18 cellular contexts compared by ENCODE assay signal in genomic region chr3:105364113-105364512, GRCh38. TPM values are rescaled to one million over a fixed set of nuclear protein-coding genes. Genes with fewer than 3 reads are reported as not detected.
DNase-seq lines count a peak whose midpoint lies in the region; ATAC-seq and TF ChIP-seq lines count a peak whose summit lies in the region.
"Had no signal": no experiment of that assay in that cellular context is flagged by ENCODE, and none has a peak within 500 bp of the region (broad histone marks: within the 10 kb centered on the region; RNA-seq: fewer than 3 reads in every experiment).

No MANE protein-coding gene starts in this region.

- BruUV-seq in IMR-90 (replicated peaks; lab: Mats Ljungman, UMichigan), result no TSS peak

- H4K8ac ChIP-seq in IMR-90 (ENCODE audit: low read depth in 2 of 2, low read length in 2 of 2), result peak overlapping the region in 1 of 2 experiments; percentile 72; a peak in 2 of 4 replicates

- no peaks in the 10 kb centered on the region for H3K36me3 ChIP-seq in IMR-90 (ENCODE audit: control insufficient read depth, insufficient read depth, low read length)
- H3K36me3 ChIP-seq in adipocyte (ENCODE audit: control insufficient read depth, insufficient read depth, low read length, severe bottlenecking), result no peaks in the 10 kb centered on the region
- H3K36me3 ChIP-seq in smooth muscle cell (ENCODE audit: low read depth), result no peaks in the 10 kb centered on the region
- H3K36me3 ChIP-seq: gastroesophageal sphincter had no signal

- no peak overlapping the region for H2AK5ac ChIP-seq in IMR-90 (ENCODE audit: low read depth, low read length)

- peak overlapping the region; percentile 51 for H3K4me2 ChIP-seq in IMR-90 (ENCODE audit: low read depth, low read length)
- H3K4me2 ChIP-seq in smooth muscle cell, result peak overlapping the region; percentile 92

- no peak overlapping the region for H4K5ac ChIP-seq in IMR-90 (ENCODE audit: low read depth, low read length)

- H2BK20ac ChIP-seq in IMR-90 (ENCODE audit: low read depth, low read length), result peak overlapping the region; percentile 83; the same call in 1 of the 2 replicates

- H3K18ac ChIP-seq in IMR-90 (ENCODE audit: low read depth, low read length), result no peak overlapping the region; the same call in 1 of the 2 replicates

- intact Hi-C loops in IMR-90 (cut with micrococcal nuclease), result loop anchor here (10.0 kb wide), 4 partner anchors 199 to 599 kb away; no protein-coding TSS in a partner anchor

- no peak overlapping the region for H2BK15ac ChIP-seq in IMR-90 (ENCODE audit: low read depth, low read length)

- no peak overlapping the region for H3K14ac ChIP-seq in IMR-90 (replicated peaks; ENCODE audit: low read depth, low read length)

- in situ Hi-C loops in IMR-90 (cut with MboI; ENCODE audit: low sequenced_read_pairs), result loop anchor here (10.0 to 25.0 kb wide), 3 partner anchors 452 to 1089 kb away; no protein-coding TSS in a partner anchor

- H2BK5ac ChIP-seq in IMR-90 (ENCODE audit: low read depth, low read length, poor library complexity, severe bottlenecking), result peak overlapping the region; percentile 93

- DNase-seq in IMR-90, result peak; percentile 84
- peak; percentile 67 for DNase-seq in adipocyte (ENCODE audit: low read depth)
- DNase-seq in fibroblast of pulmonary artery (ENCODE audit: low read depth), result peak; percentile 56
- no peak for DNase-seq in smooth muscle cell (lab: John Stamatoyannopoulos, UW; ENCODE audit: unreplicated experiment)
- no peak for DNase-seq in SKM-1 (lab: John Stamatoyannopoulos, UW; ENCODE audit: unreplicated experiment)
- DNase-seq in NCI-H748 (lab: John Stamatoyannopoulos, UW; ENCODE audit: unreplicated experiment), result no peak
- DNase-seq: activated CD4-positive, CD25-positive, alpha-beta regulatory T cell; activated CD8-positive, alpha-beta memory T cell treated with anti-CD3 and anti-CD28 coated beads, Interleukin-2, amount 10 ng/mL, durations not matched to agents 7 days and 5 days; activated gamma-delta T cell treated with Interleukin-2 at 50 U/mL for 16 hours; CD4-positive, CD25-positive, alpha-beta regulatory T cell; DMS79 treated with DMSO at 0.1 percent for 48 hours; NCI-H1930; stimulated activated CD4-positive, alpha-beta T cell treated with anti-CD3 and anti-CD28 coated beads, Interleukin-4, amount 100 ng/mL, for 1 hour; stimulated activated CD8-positive, alpha-beta memory T cell treated with anti-CD3 and anti-CD28 coated beads, Interleukin-4, amount 100 ng/mL, for 48 hours had no signal

- H3K27me3 ChIP-seq in IMR-90 (ENCODE audit: control insufficient read depth, insufficient read depth, low read length) (no peaks in the 10 kb centered on the region), adipocyte (replicated peaks; ENCODE audit: control insufficient read depth, insufficient read depth, low read length) (no peaks in the 10 kb centered on the region), smooth muscle cell (ENCODE audit: low read depth) (no peaks in the 10 kb centered on the region)
- H3K27me3 ChIP-seq: gastroesophageal sphincter had no signal

- TF ChIP-seq POLR2A in IMR-90 (IDR thresholded peaks at IDR 0.05; ENCODE audit: low read depth, low read length), result no peak

- no CpG with 5 or more reads among the region's 5 CpGs for WGBS in IMR-90 (ENCODE audit: extremely low coverage in 2 of 2, insufficient read length in 1 of 2), 2 experiments
- WGBS in smooth muscle cell (ENCODE audit: low lambda C conversion rate), result 58% methylated on average over 5 of the region's 5 CpGs

- dilution Hi-C loops in IMR-90 (cut with HindIII; ENCODE audit: low sequenced_read_pairs, unreplicated experiment), result no loop called here

- no peak for ATAC-seq in IMR-90 (ENCODE audit: low read depth)
- ATAC-seq in GM21717 (IDR thresholded peaks at IDR 0.05; ENCODE audit: unreplicated experiment), result no peak
- ATAC-seq: activated CD8-positive, alpha-beta memory T cell treated with anti-CD3 and anti-CD28 coated beads, Interleukin-2, amount 10 ng/mL, durations not matched to agents 7 days and 5 days; gastroesophageal sphincter; Panc1 had no signal

- H3F3A ChIP-seq in smooth muscle cell (ENCODE audit: low read depth), result peaks cover 31% of the 10 kb centered on the region

- CTCF ChIA-PET in IMR-90 (lab: Yijun Ruan, JAX), result interaction anchor here (0.8 kb wide), 1 partner anchor 445 kb away, joined by 4 read pairs; no protein-coding TSS in a partner anchor

- peak overlapping the region; percentile 95; the same call in 1 of the 2 replicates for H2BK120ac ChIP-seq in IMR-90 (ENCODE audit: low read depth, low read length)

- peaks cover 0 to 18% of the 10 kb centered on the region in 2 experiments; a peak in 2 of 4 replicates for H3K79me1 ChIP-seq in IMR-90 (ENCODE audit: low read depth in 1 of 2, low read length in 2 of 2)

- H3K4me3 ChIP-seq in IMR-90 (ENCODE audit: insufficient read depth, low read depth, low read length) (no peak overlapping the region), adipocyte (ENCODE audit: low read length) (no peak overlapping the region), fibroblast of pulmonary artery (replicated peaks; ENCODE audit: low read depth, low read length) (no peak overlapping the region), smooth muscle cell (peak overlapping the region; percentile 14)
- H3K4me3 ChIP-seq: gastroesophageal sphincter, lung had no signal

- TF ChIP-seq CTCF in IMR-90 (conservative IDR thresholded peaks at IDR 0.05; ENCODE audit: low read depth, low read length) (no peak), fibroblast of pulmonary artery (IDR thresholded peaks at IDR 0.05; ENCODE audit: low read length, missing control alignments) (no peak), smooth muscle cell (IDR thresholded peaks at IDR 0.05; ENCODE audit: borderline replicate concordance, insufficient read depth, poor library complexity, severe bottlenecking) (no peak)

- H4K20me1 ChIP-seq in IMR-90 (ENCODE audit: insufficient read depth, low read length), result no peaks in the 10 kb centered on the region
- no peaks in the 10 kb centered on the region for H4K20me1 ChIP-seq in smooth muscle cell (ENCODE audit: low read depth)

- H3K27ac ChIP-seq in IMR-90 (ENCODE audit: insufficient read depth, low read length) (no peak overlapping the region), smooth muscle cell (ENCODE audit: low read depth) (peak overlapping the region; percentile 99)
- H3K27ac ChIP-seq: gastroesophageal sphincter had no signal

- peak overlapping the region; percentile 69; the same call in 1 of the 2 replicates for H3K4ac ChIP-seq in IMR-90 (ENCODE audit: low read depth, low read length)

- no peak overlapping the region for H2AK9ac ChIP-seq in IMR-90 (replicated peaks; ENCODE audit: low read depth, low read length, poor library complexity)

- no peak for TF ChIP-seq RAD21 in IMR-90 (IDR thresholded peaks at IDR 0.05; ENCODE audit: low read length)

- H3K4me1 ChIP-seq in IMR-90 (ENCODE audit: control insufficient read depth, insufficient read depth, low read length), result peaks cover 9% of the 10 kb centered on the region
- peaks cover 34% of the 10 kb centered on the region for H3K4me1 ChIP-seq in adipocyte (ENCODE audit: control insufficient read depth, insufficient read depth, low read length)
- H3K4me1 ChIP-seq in smooth muscle cell (ENCODE audit: low read depth), result peaks cover 26% of the 10 kb centered on the region

- H3K56ac ChIP-seq in IMR-90 (ENCODE audit: extremely low read depth, insufficient read depth, low read length), result no peak overlapping the region

- H3K9ac ChIP-seq in IMR-90 (ENCODE audit: low read depth, low read length), result no peak overlapping the region
- peak overlapping the region; percentile 87 for H3K9ac ChIP-seq in adipocyte (ENCODE audit: low read length)
- H3K9ac ChIP-seq in smooth muscle cell (ENCODE audit: low read depth), result peak overlapping the region; percentile 86

- H3K23ac ChIP-seq in IMR-90 (ENCODE audit: low read depth, low read length), result no peak overlapping the region

- no peak overlapping the region for H2AFZ ChIP-seq in IMR-90 (replicated peaks; ENCODE audit: low read length, poor library complexity)
- no peak overlapping the region for H2AFZ ChIP-seq in smooth muscle cell (ENCODE audit: low read depth)

- H3K9me1 ChIP-seq in IMR-90 (ENCODE audit: insufficient read depth, low read length), result peaks cover 6% of the 10 kb centered on the region; the same call in 1 of the 2 replicates

- POLR2A ChIA-PET in IMR-90 (lab: Charles Lee; ENCODE audit: unreplicated experiment), result no interaction called here

- no peak overlapping the region; the same call in 1 of the 2 replicates for H4K91ac ChIP-seq in IMR-90 (ENCODE audit: insufficient read depth, low read depth, low read length)

- H3K79me2 ChIP-seq in smooth muscle cell (ENCODE audit: low read depth), result peaks cover 23% of the 10 kb centered on the region

- H3K9me3 ChIP-seq in IMR-90 (ENCODE audit: control insufficient read depth, insufficient read depth, low read length), result no peaks in the 10 kb centered on the region
- no peaks in the 10 kb centered on the region for H3K9me3 ChIP-seq in adipocyte (ENCODE audit: control insufficient read depth, low read length)
- no peaks in the 10 kb centered on the region for H3K9me3 ChIP-seq in smooth muscle cell (replicated peaks; ENCODE audit: low read depth)
- H3K9me3 ChIP-seq: gastroesophageal sphincter had no signal

TF ChIP-seq in IMR-90, 13 proteins besides CTCF, POLR2A, EP300 and RAD21 (continues in another document):
- TF ChIP-seq NFE2L2 (IDR thresholded peaks at IDR 0.05; ENCODE audit: low read depth, low read length) (no peak), BHLHE40 (IDR thresholded peaks at IDR 0.05; ENCODE audit: low read depth, low read length) (no peak), MAZ (IDR thresholded peaks at IDR 0.05; ENCODE audit: borderline replicate concordance, low read depth, low read length) (no peak), MAFK (IDR thresholded peaks at IDR 0.05; ENCODE audit: low read depth, low read length) (no peak), SMC3 (IDR thresholded peaks at IDR 0.05; ENCODE audit: low read depth, low read length) (no peak), CEBPB (IDR thresholded peaks at IDR 0.05; ENCODE audit: low read depth, low read length) (no peak), CHD1 (IDR thresholded peaks at IDR 0.05; ENCODE audit: low read depth, low read length) (no peak), USF2 (IDR thresholded peaks at IDR 0.05; ENCODE audit: low read depth, low read length) (no peak), MXI1 (IDR thresholded peaks at IDR 0.05; ENCODE audit: borderline replicate concordance, low read depth, low read length) (no peak)

RNA-seq across cellular contexts. Expression of gene ALCAM, which starts 2.6 kb away (rescaled TPM):
- total RNA-seq in IMR-90 (2012; rRNA removed), result 400 and 423 TPM in 2 replicates
- 105 and 117 TPM in 2 replicates for polyA plus RNA-seq in IMR-90 (2012; rRNA removed)
- 32.8 and 49.6 TPM in 2 replicates for polyA plus RNA-seq in IMR-90 (2012; cell fraction: cytosol; rRNA removed)
- 29.9 and 107 TPM in 2 replicates for polyA plus RNA-seq in IMR-90 (2012; cell fraction: nucleus; rRNA removed; ENCODE audit: low replicate concordance)
- 314 and 372 TPM in 2 replicates for total RNA-seq in smooth muscle cell
- 92.7 and 110 TPM in 2 replicates for polyA plus RNA-seq in smooth muscle cell

Comparison
In these comparisons a context has a peak if more than half of its experiments do, and no peak if none do; other contexts are left out.
1. DNase-seq: peak in IMR-90 (single experiment), adipocyte (single experiment) and fibroblast of pulmonary artery (single experiment); none in smooth muscle cell (single experiment), SKM-1 (single experiment) and NCI-H748 (single experiment).